ENCODE assay signal across 1 cellular context in genomic region chr19:46524272-46524671, GRCh38.
TF ChIP-seq lines count a peak whose summit lies in the region.

No MANE protein-coding gene starts in this region.

TF ChIP-seq in SK-N-SH, 30 proteins besides CTCF, POLR2A, EP300 and RAD21 (continued from another document):
- TF ChIP-seq NRF1 (IDR thresholded peaks at IDR 0.05; ENCODE audit: low read depth, low read length) (no peak), GABPA (IDR thresholded peaks at IDR 0.05; ENCODE audit: low read depth) (no peak), FOXJ3 (CRISPR knock-in tag; IDR thresholded peaks at IDR 0.05) (no peak), FOSL2 (IDR thresholded peaks at IDR 0.05; ENCODE audit: borderline replicate concordance, low read depth) (no peak), RFX5 (IDR thresholded peaks at IDR 0.05; ENCODE audit: low read length) (no peak), POLR2AphosphoS5 (IDR thresholded peaks at IDR 0.05; ENCODE audit: low read depth, low read length) (no peak), TAF1 (IDR thresholded peaks at IDR 0.05; ENCODE audit: borderline replicate concordance, low read depth, low read length) (no peak)
